10 cellular contexts compared by ENCODE assay signal in the genomic region with DNA sequence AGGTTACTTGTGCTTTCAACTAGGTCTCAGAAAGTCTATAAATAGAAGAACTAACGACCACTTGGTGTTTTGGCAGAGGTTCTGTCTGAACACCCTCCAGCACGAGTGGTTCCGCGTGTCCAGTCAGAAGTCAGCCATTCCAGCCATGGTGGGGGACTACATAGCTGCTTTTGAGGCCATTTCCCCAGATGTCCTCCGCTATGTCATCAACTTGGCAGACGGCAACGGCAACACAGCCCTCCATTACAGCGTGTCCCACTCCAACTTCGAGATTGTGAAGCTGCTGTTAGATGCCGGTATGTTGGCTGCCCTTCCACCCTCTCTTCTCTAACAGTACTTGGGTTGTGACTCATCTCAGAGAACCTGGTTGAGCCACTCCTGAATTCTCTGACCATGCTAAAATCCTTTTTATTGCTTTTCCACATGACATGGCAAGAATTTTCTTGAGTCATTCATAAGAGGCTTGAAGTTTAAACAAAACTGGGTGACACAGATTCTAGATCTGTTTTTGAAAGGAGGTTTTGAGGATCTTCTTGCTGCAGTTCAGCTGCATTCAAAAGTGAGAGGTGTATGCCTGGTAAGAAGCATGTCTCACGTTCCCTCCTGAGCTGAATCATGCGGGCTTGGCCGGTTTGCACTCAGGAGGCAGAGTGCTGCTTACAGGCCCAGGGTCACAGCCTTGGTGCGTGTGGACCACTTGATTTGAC.
DNase-seq lines count a peak whose midpoint lies in the region; ATAC-seq and TF ChIP-seq lines count a peak whose summit lies in the region.
"Had no signal": no experiment of that assay in that cellular context is flagged by ENCODE, and none has a peak within 500 bp of the region (broad histone marks: within the 10 kb centered on the region; RNA-seq: fewer than 3 reads in every experiment).

No MANE protein-coding gene starts in this region.

- H3K9me3 ChIP-seq in breast epithelium (no peaks in the 10 kb centered on the region), testis (no peaks in the 10 kb centered on the region)

- peaks cover 0 to 6% of the 10 kb centered on the region in 2 donors for H3K27me3 Mint-ChIP-seq in natural killer cell (ENCODE audit: low read depth in 2 of 2)

- 69 to 81% methylated on average over 13 to 14 of the region's 14 CpGs for WGBS in testis, 2 donors

- no peaks in the 10 kb centered on the region for H3K36me3 ChIP-seq in breast epithelium
- H3K36me3 ChIP-seq in testis (ENCODE audit: low read depth, missing control alignments): no peaks in the 10 kb centered on the region

- no peaks in the 10 kb centered on the region for H3K36me3 Mint-ChIP-seq in natural killer cell

- no peaks in the 10 kb centered on the region for H3K9me3 Mint-ChIP-seq in natural killer cell
- H3K9me3 Mint-ChIP-seq: activated T-cell treated with anti-CD3 and anti-CD28 coated beads, Interleukin-2, amount 50 U/mL, for 72 hours had no signal

- H3K27ac ChIP-seq in breast epithelium (peak overlapping the region; percentile 76 to 79), testis (peak overlapping the region in 1 of 2 donors; percentile 61)

- no peak overlapping the region for H3K27ac Mint-ChIP-seq in natural killer cell
- H3K27ac Mint-ChIP-seq: activated T-cell treated with anti-CD3 and anti-CD28 coated beads, Interleukin-2, amount 50 U/mL, for 72 hours had no signal

- no peaks in the 10 kb centered on the region for H3K4me1 Mint-ChIP-seq in natural killer cell

- no peak for TF ChIP-seq POLR2A in breast epithelium (IDR thresholded peaks at IDR 0.05)
- TF ChIP-seq POLR2A in testis (IDR thresholded peaks at IDR 0.05): no peak

- DNase-seq in HS-5 (ENCODE audit: low read depth) (peak; percentile 90), breast epithelium (ENCODE audit: low spot score in 2 of 2) (no peak), islet precursor cell (peak; percentile 80), testis (peak; percentile 4), natural killer cell (no peak)
- DNase-seq: activated T-cell treated with anti-CD3 and anti-CD28 coated beads, Interleukin-2, amount 50 U/mL, for 72 hours; OCI-M1 had no signal

- ATAC-seq in GM18909 (IDR thresholded peaks at IDR 0.05; ENCODE audit: poor library complexity, unreplicated experiment) (no peak), GM21526 (IDR thresholded peaks at IDR 0.05; ENCODE audit: low FRiP score, unreplicated experiment) (no peak), HG03520 (IDR thresholded peaks at IDR 0.05; ENCODE audit: unreplicated experiment) (no peak), natural killer cell (no peak)
- ATAC-seq: activated T-cell treated with anti-CD3 and anti-CD28 coated beads, Interleukin-2, amount 50 U/mL, for 72 hours had no signal

- no peaks in the 10 kb centered on the region for H3K27me3 ChIP-seq in breast epithelium
- no peaks in the 10 kb centered on the region for H3K27me3 ChIP-seq in testis

- no peak overlapping the region for H3K4me3 ChIP-seq in breast epithelium
- no peak overlapping the region for H3K4me3 ChIP-seq in testis

- intact Hi-C loops in breast epithelium (cut with DNase I; ENCODE audit: low total_unique reads) (no loop called here), testis (cut with DNase I; ENCODE audit: low total_unique reads) (no loop called here), natural killer cell (cut with micrococcal nuclease) (no loop called here)

- no peak overlapping the region for H3K4me3 Mint-ChIP-seq in natural killer cell
- H3K4me3 Mint-ChIP-seq: activated T-cell treated with anti-CD3 and anti-CD28 coated beads, Interleukin-2, amount 50 U/mL, for 72 hours had no signal

- H3K4me1 ChIP-seq in breast epithelium (peaks cover 0 to 14% of the 10 kb centered on the region in 2 donors), testis (peaks cover 9% of the 10 kb centered on the region)

- TF ChIP-seq CTCF in breast epithelium (IDR thresholded peaks at IDR 0.05) (no peak), testis (IDR thresholded peaks at IDR 0.05) (no peak), natural killer cell (IDR thresholded peaks at IDR 0.05) (no peak)

Comparison
In these comparisons a context has a peak if more than half of its experiments do, and no peak if none do; other contexts are left out.
1. DNase-seq: peak in HS-5 (single experiment), islet precursor cell (single experiment) and testis (single experiment); none in breast epithelium (0 of 2) and natural killer cell (single experiment).